In genomic region chr1:170085089-170085488, GRCh38 we compare ENCODE assay signal across 26 cellular contexts.
"Had no signal": no experiment of that assay in that cellular context is flagged by ENCODE, and none has a peak within 500 bp of the region (broad histone marks: within the 10 kb centered on the region; RNA-seq: fewer than 3 reads in every experiment).

No MANE protein-coding gene starts in this region.

- H3K4me2 ChIP-seq: hepatocyte, neural progenitor cell had no signal

- H3K79me2 ChIP-seq: hepatocyte, parathyroid adenoma had no signal

- ATAC-seq: gastroesophageal sphincter, natural killer cell, psoas muscle had no signal

- H3K36me3 ChIP-seq: brain microvascular endothelial cell, esophagus muscularis mucosa, gastroesophageal sphincter, neural progenitor cell, right atrium auricular region, spleen, tibial nerve had no signal

- DNase-seq: activated CD4-positive, alpha-beta memory T cell treated with anti-CD3 and anti-CD28 coated beads for 36 hours; activated CD4-positive, alpha-beta T cell treated with anti-CD3 and anti-CD28 coated beads, Interleukin-2, amount 10 ng/mL, durations not matched to agents 24 days and 14 days; activated CD8-positive, alpha-beta memory T cell treated with anti-CD3 and anti-CD28 coated beads, Interleukin-2, amount 50 U/mL, for 4 hours; activated effector memory CD4-positive, alpha-beta T cell treated with anti-CD3 and anti-CD28 coated beads, Interleukin-2, amount 50 U/mL, for 16 hours; activated naive CD4-positive, alpha-beta T cell treated with anti-CD3 and anti-CD28 coated beads, Interleukin-2, amount 10 ng/mL, durations not matched to agents 7 days and 5 days; activated naive CD8-positive, alpha-beta T cell treated with anti-CD3 and anti-CD28 coated beads, Interleukin-2, amount 10 ng/mL, durations not matched to agents 7 days and 5 days; activated T-cell treated with anti-CD3 and anti-CD28 coated beads, Interleukin-2, amount 50 U/mL, for 1 hour; brain microvascular endothelial cell; central memory CD4-positive, alpha-beta T cell; endodermal cell; kidney; natural killer cell; occipital lobe; psoas muscle; spleen; stimulated activated CD4-positive, alpha-beta T cell treated with anti-CD3 and anti-CD28 coated beads, Interleukin-2, amount 100 ng/mL, for 48 hours; stimulated activated naive CD4-positive, alpha-beta T cell treated with Interleukin-2 at 50 U/mL for 16 hours; T-helper 9 cell had no signal

- H3K9me3 ChIP-seq: esophagus muscularis mucosa, gastroesophageal sphincter, psoas muscle, right atrium auricular region, spleen, tibial nerve had no signal

- H2AFZ ChIP-seq: hepatocyte, neural progenitor cell, parathyroid adenoma had no signal

- H3K27me3 ChIP-seq: brain microvascular endothelial cell, esophagus muscularis mucosa, gastroesophageal sphincter, hepatocyte, neural progenitor cell, right atrium auricular region, spleen, tibial nerve had no signal

- H3K4me3 ChIP-seq: esophagus muscularis mucosa, gastroesophageal sphincter, hepatocyte, neural progenitor cell, psoas muscle, right atrium auricular region, spleen, tibial nerve had no signal

- H3K27ac ChIP-seq: brain microvascular endothelial cell, esophagus muscularis mucosa, gastroesophageal sphincter, hepatocyte, neural progenitor cell, parathyroid adenoma, psoas muscle, right atrium auricular region, spleen, tibial nerve, VCaP had no signal

- H3K9ac ChIP-seq: neural progenitor cell, parathyroid adenoma had no signal

- H3K4me1 ChIP-seq: esophagus muscularis mucosa, gastroesophageal sphincter, neural progenitor cell, parathyroid adenoma, psoas muscle, right atrium auricular region, spleen, tibial nerve had no signal
